Comparison of ENCODE assay signal across 2 cellular contexts in genomic region chr22:18956956-18957355, GRCh38. TPM values are rescaled to one million over a fixed set of nuclear protein-coding genes. Genes with fewer than 3 reads are reported as not detected.
"Had no signal": no experiment of that assay in that cellular context is flagged by ENCODE, and none has a peak within 500 bp of the region (broad histone marks: within the 10 kb centered on the region; RNA-seq: fewer than 3 reads in every experiment).

No MANE protein-coding gene starts in this region.

RNA-seq across cellular contexts. Expression of gene PRODH, which starts 20.9 kb away (rescaled TPM):
- total RNA-seq: mononuclear cell, natural killer cell had no signal
